Comparison of ENCODE assay signal across 36 cellular contexts in genomic region chr13:97145057-97145456, GRCh38.
"Had no signal": no experiment of that assay in that cellular context is flagged by ENCODE, and none has a peak within 500 bp of the region (broad histone marks: within the 10 kb centered on the region; RNA-seq: fewer than 3 reads in every experiment).

No MANE protein-coding gene starts in this region.

- H3K27ac ChIP-seq: ascending aorta, cardiac muscle cell, VCaP had no signal

- H3K36me3 ChIP-seq: ascending aorta, cardiac muscle cell had no signal

- H3K9me3 ChIP-seq: ascending aorta had no signal

- H3K9me3 Mint-ChIP-seq: activated B cell treated with CpG ODN at 0.5 μM for 24 hours; activated CD4-positive, alpha-beta memory T cell treated with anti-CD3 and anti-CD28 coated beads for 36 hours; activated CD4-positive, alpha-beta T cell treated with anti-CD3 and anti-CD28 coated beads, Interleukin-2, amount 10 ng/mL, durations not matched to agents 24 days and 14 days; activated CD8-positive, alpha-beta T cell treated with anti-CD3 and anti-CD28 coated beads for 36 hours; activated naive CD4-positive, alpha-beta T cell treated with anti-CD3 and anti-CD28 coated beads, Interleukin-2, amount 10 ng/mL, durations not matched to agents 7 days and 5 days; activated naive CD4-positive, alpha-beta T cell treated with anti-CD3 and anti-CD28 coated beads, Interleukin-2, amount 50 U/mL, for 24 hours; activated naive CD8-positive, alpha-beta T cell treated with anti-CD3 and anti-CD28 coated beads, Interleukin-2, amount 10 ng/mL, durations not matched to agents 7 days and 5 days; activated naive CD8-positive, alpha-beta T cell treated with anti-CD3 and anti-CD28 coated beads, Interleukin-2, amount 50 U/mL, for 24 hours; activated T-cell treated with anti-CD3 and anti-CD28 coated beads, Interleukin-2, amount 50 U/mL, for 4 hours; activated T-cell treated with anti-CD3 and anti-CD28 coated beads, Interleukin-2, amount 50 U/mL, for 72 hours; activated T-helper 1 cell treated with anti-CD3 and anti-CD28 coated beads, Interleukin-12 subunit alpha, Interleukin-12 subunit beta, Interleukin-2, Interleukin-4 antibody, amounts not matched to agents 30 ng/mL and 10 ng/mL and 1 ng/mL, durations not matched to agents 14 hours and 24 hours and 36 hours; activated T-helper 17 cell treated with anti-CD3 and anti-CD28 coated beads, Interleukin-2, amount 50 U/mL, for 72 hours; central memory CD8-positive, alpha-beta T cell; T-helper 1 cell treated with Interleukin-12 subunit alpha and Interleukin-12 subunit beta and Interleukin-4 antibody, amounts not matched to agents 30 μg/mL and 1 μg/mL, for 36 hours; T-helper 2 cell treated with Interferon-gamma antibody and Interleukin-4, amounts not matched to agents 5 μg/mL and 100 μg/mL, for 36 hours had no signal

- ATAC-seq: activated CD8-positive, alpha-beta T cell treated with anti-CD3 and anti-CD28 coated beads for 36 hours; activated naive CD8-positive, alpha-beta T cell treated with anti-CD3 and anti-CD28 coated beads, Interleukin-2, amount 50 U/mL, for 24 hours; activated T-cell treated with anti-CD3 and anti-CD28 coated beads, Interleukin-2, amount 50 U/mL, for 4 hours; activated T-cell treated with anti-CD3 and anti-CD28 coated beads, Interleukin-2, amount 50 U/mL, for 72 hours; activated T-helper 17 cell treated with anti-CD3 and anti-CD28 coated beads, Interleukin-2, amount 50 U/mL, for 72 hours had no signal

- H3K27me3 ChIP-seq: ascending aorta, cardiac muscle cell had no signal

- H3K27ac Mint-ChIP-seq: activated B cell treated with CpG ODN at 0.5 μM for 24 hours; activated CD4-positive, alpha-beta memory T cell treated with anti-CD3 and anti-CD28 coated beads for 36 hours; activated CD4-positive, alpha-beta T cell treated with anti-CD3 and anti-CD28 coated beads, Interleukin-2, amount 10 ng/mL, durations not matched to agents 24 days and 14 days; activated CD8-positive, alpha-beta T cell treated with anti-CD3 and anti-CD28 coated beads for 36 hours; activated naive CD4-positive, alpha-beta T cell treated with anti-CD3 and anti-CD28 coated beads, Interleukin-2, amount 10 ng/mL, durations not matched to agents 7 days and 5 days; activated naive CD4-positive, alpha-beta T cell treated with anti-CD3 and anti-CD28 coated beads, Interleukin-2, amount 50 U/mL, for 24 hours; activated naive CD8-positive, alpha-beta T cell; activated naive CD8-positive, alpha-beta T cell treated with anti-CD3 and anti-CD28 coated beads, Interleukin-2, amount 10 ng/mL, durations not matched to agents 7 days and 5 days; activated naive CD8-positive, alpha-beta T cell treated with anti-CD3 and anti-CD28 coated beads, Interleukin-2, amount 50 U/mL, for 24 hours; activated T-cell treated with anti-CD3 and anti-CD28 coated beads, Interleukin-2, amount 50 U/mL, for 72 hours; activated T-helper 1 cell treated with anti-CD3 and anti-CD28 coated beads, Interleukin-12 subunit alpha, Interleukin-12 subunit beta, Interleukin-2, Interleukin-4 antibody, amounts not matched to agents 30 ng/mL and 10 ng/mL and 1 ng/mL, durations not matched to agents 14 hours and 24 hours and 36 hours; activated T-helper 17 cell treated with anti-CD3 and anti-CD28 coated beads, Interleukin-2, amount 50 U/mL, for 72 hours; brain; T-helper 1 cell treated with Interleukin-12 subunit alpha and Interleukin-12 subunit beta and Interleukin-4 antibody, amounts not matched to agents 30 μg/mL and 1 μg/mL, for 36 hours; T-helper 2 cell treated with Interferon-gamma antibody and Interleukin-4, amounts not matched to agents 5 μg/mL and 100 μg/mL, for 36 hours had no signal

- H3K4me1 Mint-ChIP-seq: activated naive CD4-positive, alpha-beta T cell treated with anti-CD3 and anti-CD28 coated beads, Interleukin-2, amount 10 ng/mL, durations not matched to agents 7 days and 5 days had no signal

- H3K4me3 ChIP-seq: ascending aorta, cardiac muscle cell had no signal

- H3K36me3 Mint-ChIP-seq: activated CD4-positive, alpha-beta memory T cell treated with anti-CD3 and anti-CD28 coated beads for 36 hours; activated naive CD4-positive, alpha-beta T cell treated with anti-CD3 and anti-CD28 coated beads, Interleukin-2, amount 10 ng/mL, durations not matched to agents 7 days and 5 days; activated naive CD4-positive, alpha-beta T cell treated with anti-CD3 and anti-CD28 coated beads, Interleukin-2, amount 50 U/mL, for 24 hours; activated naive CD8-positive, alpha-beta T cell treated with anti-CD3 and anti-CD28 coated beads, Interleukin-2, amount 10 ng/mL, durations not matched to agents 7 days and 5 days; brain had no signal

- H3K4me3 Mint-ChIP-seq: activated B cell treated with CpG ODN at 0.5 μM for 24 hours; activated CD4-positive, alpha-beta memory T cell treated with anti-CD3 and anti-CD28 coated beads for 36 hours; activated CD4-positive, alpha-beta T cell treated with anti-CD3 and anti-CD28 coated beads, Interleukin-2, amount 10 ng/mL, durations not matched to agents 24 days and 14 days; activated CD8-positive, alpha-beta T cell treated with anti-CD3 and anti-CD28 coated beads for 36 hours; activated naive CD4-positive, alpha-beta T cell treated with anti-CD3 and anti-CD28 coated beads, Interleukin-2, amount 10 ng/mL, durations not matched to agents 7 days and 5 days; activated naive CD4-positive, alpha-beta T cell treated with anti-CD3 and anti-CD28 coated beads, Interleukin-2, amount 50 U/mL, for 24 hours; activated naive CD8-positive, alpha-beta T cell; activated naive CD8-positive, alpha-beta T cell treated with anti-CD3 and anti-CD28 coated beads, Interleukin-2, amount 10 ng/mL, durations not matched to agents 7 days and 5 days; activated naive CD8-positive, alpha-beta T cell treated with anti-CD3 and anti-CD28 coated beads, Interleukin-2, amount 50 U/mL, for 24 hours; activated T-cell treated with anti-CD3 and anti-CD28 coated beads, Interleukin-2, amount 50 U/mL, for 4 hours; activated T-cell treated with anti-CD3 and anti-CD28 coated beads, Interleukin-2, amount 50 U/mL, for 72 hours; activated T-helper 1 cell treated with anti-CD3 and anti-CD28 coated beads, Interleukin-12 subunit alpha, Interleukin-12 subunit beta, Interleukin-2, Interleukin-4 antibody, amounts not matched to agents 30 ng/mL and 10 ng/mL and 1 ng/mL, durations not matched to agents 14 hours and 24 hours and 36 hours; activated T-helper 17 cell treated with anti-CD3 and anti-CD28 coated beads, Interleukin-2, amount 50 U/mL, for 72 hours; brain; central memory CD8-positive, alpha-beta T cell; T-helper 1 cell treated with Interleukin-12 subunit alpha and Interleukin-12 subunit beta and Interleukin-4 antibody, amounts not matched to agents 30 μg/mL and 1 μg/mL, for 36 hours; T-helper 2 cell treated with Interferon-gamma antibody and Interleukin-4, amounts not matched to agents 5 μg/mL and 100 μg/mL, for 36 hours had no signal

- DNase-seq: activated B cell treated with CpG ODN at 0.5 μM for 24 hours; activated CD4-positive, alpha-beta memory T cell treated with anti-CD3 and anti-CD28 coated beads for 36 hours; activated CD4-positive, alpha-beta T cell treated with anti-CD3 and anti-CD28 coated beads for 4 hours; activated CD4-positive, alpha-beta T cell treated with anti-CD3 and anti-CD28 coated beads, Interleukin-2, amount 10 ng/mL, durations not matched to agents 24 days and 14 days; activated CD4-positive, alpha-beta T cell treated with anti-CD3 and anti-CD28 coated beads, Interleukin-2, amount 50 U/mL, for 1 hour; activated CD4-positive, alpha-beta T cell treated with anti-CD3 and anti-CD28 coated beads, Interleukin-2, amount 50 U/mL, for 4 hours; activated CD4-positive, CD25-positive, alpha-beta regulatory T cell treated with anti-CD3 and anti-CD28 coated beads, Interleukin-2, amount 50 U/mL, for 72 hours; activated CD8-positive, alpha-beta memory T cell treated with anti-CD3 and anti-CD28 coated beads, Interleukin-2, amount 50 U/mL, for 4 hours; activated CD8-positive, alpha-beta T cell treated with anti-CD3 and anti-CD28 coated beads for 36 hours; activated effector memory CD4-positive, alpha-beta T cell treated with anti-CD3 and anti-CD28 coated beads, Interleukin-2, amount 50 U/mL, for 16 hours; activated gamma-delta T cell treated with Interleukin-2 at 50 U/mL for 16 hours; activated naive CD4-positive, alpha-beta T cell; activated naive CD4-positive, alpha-beta T cell treated with anti-CD3 and anti-CD28 coated beads, Interleukin-2, amount 10 ng/mL, durations not matched to agents 7 days and 5 days; activated naive CD8-positive, alpha-beta T cell treated with anti-CD3 and anti-CD28 coated beads, Interleukin-2, amount 10 ng/mL, durations not matched to agents 7 days and 5 days; activated naive CD8-positive, alpha-beta T cell treated with anti-CD3 and anti-CD28 coated beads, Interleukin-2, amount 50 U/mL, for 24 hours; activated T-cell treated with anti-CD3 and anti-CD28 coated beads for 4 hours; activated T-cell treated with anti-CD3 and anti-CD28 coated beads, Interleukin-2, amount 50 U/mL, for 1 hour; activated T-cell treated with anti-CD3 and anti-CD28 coated beads, Interleukin-2, amount 50 U/mL, for 4 hours; activated T-cell treated with anti-CD3 and anti-CD28 coated beads, Interleukin-2, amount 50 U/mL, for 72 hours; amygdala; anterior cingulate cortex; caudate nucleus; cerebellar nuclear complex; T-helper 2 cell; T-helper 9 cell had no signal
